17 cellular contexts compared by ENCODE assay signal in genomic region chr2:167753142-167753541, GRCh38.
DNase-seq lines count a peak whose midpoint lies in the region; ATAC-seq, FAIRE-seq and TF ChIP-seq lines count a peak whose summit lies in the region.
"Had no signal": no experiment of that assay in that cellular context is flagged by ENCODE, and none has a peak within 500 bp of the region (broad histone marks: within the 10 kb centered on the region; RNA-seq: fewer than 3 reads in every experiment).

No MANE protein-coding gene starts in this region.

- WGBS in H1 (ENCODE audit: extremely low coverage in 1 of 2, insufficient coverage in 1 of 2, insufficient read length in 1 of 2, insufficient replicate concordance in 2 of 2, low coverage in 1 of 2, low lambda C conversion rate in 2 of 2, missing lambda C conversion rate in 1 of 2), 2 experiments, result 95% methylated on average over 3 of the region's 3 CpGs; no CpG with 5 or more reads in 1 of the 2 experiments

- CTCF ChIA-PET in H1 (lab: Charles Lee; ENCODE audit: partially characterized antibody), result interaction anchor here (0.9 to 1.1 kb wide), 2 partner anchors 29 to 63 kb away, joined by 3 read pairs; no protein-coding TSS in a partner anchor

- no peaks in the 10 kb centered on the region for H3K9me3 Mint-ChIP-seq in progenitor cell of endocrine pancreas (ENCODE audit: low read depth)
- H3K9me3 Mint-ChIP-seq: CD4-positive, alpha-beta memory T cell had no signal

- no peak overlapping the region for H4K91ac ChIP-seq in H1 (replicated peaks; ENCODE audit: insufficient read length, low read length)

- no peaks in the 10 kb centered on the region for H3K36me3 Mint-ChIP-seq in progenitor cell of endocrine pancreas (ENCODE audit: insufficient read depth)
- H3K36me3 Mint-ChIP-seq: CD14-positive monocyte; CD4-positive, alpha-beta memory T cell had no signal

- H3K9me3 ChIP-seq in Loucy (ENCODE audit: insufficient read depth, low read depth, low read length) (no peaks in the 10 kb centered on the region), H1 (ENCODE audit: insufficient read depth in 2 of 2, low read depth in 1 of 2, low read length in 1 of 2) (no peaks in the 10 kb centered on the region), gastrocnemius medialis (no peaks in the 10 kb centered on the region)
- H3K9me3 ChIP-seq: BLaER1 had no signal

- no peak overlapping the region for H3K4me3 ChIP-seq in Loucy (ENCODE audit: low read length, poor library complexity, severe bottlenecking)
- no peak overlapping the region for H3K4me3 ChIP-seq in H1 (ENCODE audit: extremely low read depth in 1 of 4, insufficient read depth in 2 of 4, low read depth in 3 of 4, low read length in 4 of 4)
- H3K4me3 ChIP-seq in gastrocnemius medialis, result no peak overlapping the region
- H3K4me3 ChIP-seq: BLaER1 had no signal

- peak overlapping the region; percentile 32; the same call in 1 of the 2 replicates for H2BK12ac ChIP-seq in H1 (ENCODE audit: low read depth, low read length)

- H3K4me1 ChIP-seq in Loucy (ENCODE audit: insufficient read depth, low read length, poor library complexity, severe bottlenecking) (peaks cover 4% of the 10 kb centered on the region), H1 (replicated peaks in 1 of 4; ENCODE audit: control insufficient read depth in 3 of 4, insufficient read depth in 4 of 4, low read length in 3 of 4) (peaks cover 2 to 23% (median 17%) of the 10 kb centered on the region in 4 experiments; a peak in 6 of 7 replicates), gastrocnemius medialis (peaks cover 6 to 30% of the 10 kb centered on the region in 2 donors)
- H3K4me1 ChIP-seq: BLaER1 had no signal

- in situ Hi-C loops in gastrocnemius medialis (cut with MboI; ENCODE audit: low sequenced_read_pairs in 4 of 4), result no loop called here

- H3K27ac Mint-ChIP-seq in progenitor cell of endocrine pancreas, result no peak overlapping the region
- H3K27ac Mint-ChIP-seq: CD14-positive monocyte; CD4-positive, alpha-beta memory T cell; HFFc6 had no signal

- no peak overlapping the region for H3K4me3 Mint-ChIP-seq in progenitor cell of endocrine pancreas (ENCODE audit: low read depth)
- H3K4me3 Mint-ChIP-seq: CD14-positive monocyte; CD4-positive, alpha-beta memory T cell; HFFc6 had no signal

- no peak for TF ChIP-seq RAD21 in H1 (IDR thresholded peaks at IDR 0.05 in 1 of 2, conservative IDR thresholded peaks at IDR 0.05 in 1 of 2; ENCODE audit: low read depth in 2 of 2, low read length in 2 of 2)

- no peak overlapping the region for H4K5ac ChIP-seq in H1 (ENCODE audit: insufficient read length, low read depth, low read length)

- H3K4me2 ChIP-seq in Loucy (ENCODE audit: low read depth, low read length, poor library complexity, severe bottlenecking), result peak overlapping the region; percentile 26
- H3K4me2 ChIP-seq in H1 (ENCODE audit: insufficient read depth in 1 of 2, low read depth in 2 of 2, low read length in 2 of 2), result no peak overlapping the region
- H3K4me2 ChIP-seq: BLaER1 had no signal

- no peaks in the 10 kb centered on the region for H3K27me3 Mint-ChIP-seq in progenitor cell of endocrine pancreas

- no peaks in the 10 kb centered on the region; the same call in 1 of the 2 replicates for H3K79me1 ChIP-seq in H1 (ENCODE audit: low read depth, low read length)

- no peak overlapping the region for H3K9ac ChIP-seq in Loucy (ENCODE audit: low read depth, low read length, poor library complexity, severe bottlenecking)
- H3K9ac ChIP-seq in H1 (replicated peaks in 1 of 4; ENCODE audit: extremely low read depth in 1 of 4, low read depth in 3 of 4, low read length in 3 of 4), result no peak overlapping the region
- H3K9ac ChIP-seq: BLaER1 had no signal

- H3K9me2 ChIP-seq in Loucy (replicated peaks; ENCODE audit: low read depth, low read length), result no peaks in the 10 kb centered on the region

- FAIRE-seq in H1 (lab: Jason Lieb, UNC), result no peak

- H3K14ac ChIP-seq in H1 (ENCODE audit: insufficient read length), result no peak overlapping the region

- H3K27me3 ChIP-seq in Loucy (ENCODE audit: insufficient read depth, low read length, poor library complexity, severe bottlenecking) (no peaks in the 10 kb centered on the region), H1 (replicated peaks in 1 of 4; ENCODE audit: control insufficient read depth in 3 of 4, extremely low read depth in 1 of 4, insufficient read depth in 3 of 4, low read length in 3 of 4) (no peaks in the 10 kb centered on the region), gastrocnemius medialis (no peaks in the 10 kb centered on the region)
- H3K27me3 ChIP-seq: BLaER1 had no signal

- no peak overlapping the region for H3K4ac ChIP-seq in H1 (replicated peaks; ENCODE audit: insufficient read length, low read depth, low read length)

- H3K4me1 Mint-ChIP-seq in progenitor cell of endocrine pancreas (ENCODE audit: low read depth), result peaks cover 23% of the 10 kb centered on the region
- H3K4me1 Mint-ChIP-seq: CD14-positive monocyte; CD4-positive, alpha-beta memory T cell had no signal

- no peak overlapping the region for H3K23ac ChIP-seq in H1 (ENCODE audit: insufficient read length)

- no peak overlapping the region for H2BK120ac ChIP-seq in H1 (replicated peaks; ENCODE audit: low read depth, low read length)

- DNase-seq in H1 (ENCODE audit: low read depth in 1 of 2, low spot score in 2 of 2) (no peak), gastrocnemius medialis (peak; percentile 28 to 60), NAMALWA (ENCODE audit: low spot score) (no peak), kidney tubule cell (ENCODE audit: low spot score) (no peak), progenitor cell of endocrine pancreas (ENCODE audit: low spot score, unreplicated experiment) (no peak)
- DNase-seq: 8988T; CD4-positive, alpha-beta memory T cell; DMS153; DMS79; GDM1; HCEC 1CT; HFFc6 had no signal

- intact Hi-C loops in gastrocnemius medialis (cut with DNase I; ENCODE audit: low total_unique reads), result no loop called here

- H2BK5ac ChIP-seq in H1 (ENCODE audit: low read depth, low read length), result peak overlapping the region; percentile 8; the same call in 1 of the 2 replicates

- ATAC-seq in GM18907 (IDR thresholded peaks at IDR 0.05; ENCODE audit: unreplicated experiment) (peak; percentile 54), gastrocnemius medialis (no peak)

- no peaks in the 10 kb centered on the region for H3F3A ChIP-seq in Loucy (ENCODE audit: low read depth)

- TF ChIP-seq CTCF in Loucy (conservative IDR thresholded peaks at IDR 0.05; ENCODE audit: low read length), result no peak
- no peak for TF ChIP-seq CTCF in H1 (IDR thresholded peaks at IDR 0.05; ENCODE audit: control extremely low read depth in 1 of 3, insufficient read depth in 1 of 3, low read depth in 1 of 3, low read length in 3 of 3)
- no peak for TF ChIP-seq CTCF in gastrocnemius medialis (IDR thresholded peaks at IDR 0.05 in 4 of 5, conservative IDR thresholded peaks at IDR 0.05 in 1 of 5)
- TF ChIP-seq CTCF in progenitor cell of endocrine pancreas (IDR thresholded peaks at IDR 0.05; ENCODE audit: unreplicated experiment), result no peak

- H2BK20ac ChIP-seq in H1 (ENCODE audit: low read length), result no peak overlapping the region

- H3K36me3 ChIP-seq in Loucy (ENCODE audit: insufficient read depth, low read length) (no peaks in the 10 kb centered on the region), H1 (ENCODE audit: control insufficient read depth in 2 of 4, insufficient read depth in 4 of 4, low read length in 3 of 4) (no peaks in the 10 kb centered on the region), gastrocnemius medialis (no peaks in the 10 kb centered on the region)
- H3K36me3 ChIP-seq: BLaER1 had no signal

- H2AFZ ChIP-seq in Loucy (ENCODE audit: low read length) (no peak overlapping the region), H1 (ENCODE audit: low read length) (no peak overlapping the region)

- H4K20me1 ChIP-seq in Loucy (ENCODE audit: insufficient read depth, low read length, poor library complexity, severe bottlenecking) (no peaks in the 10 kb centered on the region), H1 (replicated peaks in 1 of 2; ENCODE audit: control insufficient read depth in 1 of 2, insufficient read depth in 2 of 2, low read length in 2 of 2) (no peaks in the 10 kb centered on the region)
- H4K20me1 ChIP-seq: BLaER1 had no signal

- H3K79me2 ChIP-seq in Loucy (ENCODE audit: insufficient read depth, low read length) (no peaks in the 10 kb centered on the region), H1 (ENCODE audit: control insufficient read depth in 1 of 2, insufficient read depth in 2 of 2, low read length in 2 of 2) (no peaks in the 10 kb centered on the region)

- H3K18ac ChIP-seq in H1 (ENCODE audit: extremely low read depth, low read length), result no peak overlapping the region

- no peak overlapping the region for H3K56ac ChIP-seq in H1 (replicated peaks; ENCODE audit: insufficient read length, low read depth, low read length)

- no peak overlapping the region; the same call in 1 of the 2 replicates for H2AK5ac ChIP-seq in H1 (ENCODE audit: low read depth, low read length)

- H3K27ac ChIP-seq in H1 (ENCODE audit: low read depth, low read length) (no peak overlapping the region), gastrocnemius medialis (peak overlapping the region; percentile 20 to 89 (median 88))
- H3K27ac ChIP-seq: BLaER1, HL-60 had no signal

- TF ChIP-seq EP300 in H1 (IDR thresholded peaks at IDR 0.05; ENCODE audit: borderline replicate concordance in 1 of 2, low read depth in 2 of 2, low read length in 2 of 2), result no peak

- H2BK15ac ChIP-seq in H1 (ENCODE audit: low read length), result no peak overlapping the region

- POLR2A ChIA-PET in H1 (lab: Charles Lee; ENCODE audit: partially characterized antibody), result interaction anchor here (0.7 kb wide), 1 partner anchor 71 kb away, joined by 3 read pairs; no protein-coding TSS in a partner anchor

- H4K8ac ChIP-seq in H1 (ENCODE audit: extremely low read depth, insufficient read depth, low read length), result no peak overlapping the region; the same call in 1 of the 2 replicates

- no peak for TF ChIP-seq POLR2A in H1 (IDR thresholded peaks at IDR 0.05; ENCODE audit: control extremely low read depth in 1 of 2, low read depth in 2 of 2, low read length in 2 of 2)
- TF ChIP-seq POLR2A in gastrocnemius medialis (IDR thresholded peaks at IDR 0.05), result no peak

- no peaks in the 10 kb centered on the region for H3K23me2 ChIP-seq in H1 (ENCODE audit: low read depth, low read length)

TF ChIP-seq in H1, 55 proteins besides CTCF, POLR2A, EP300 and RAD21:
- TF ChIP-seq SP1 (IDR thresholded peaks at IDR 0.05; ENCODE audit: low read depth, low read length) (no peak), TAF1 (IDR thresholded peaks at IDR 0.05; ENCODE audit: low read depth, low read length) (no peak), SIRT6 (IDR thresholded peaks at IDR 0.05; ENCODE audit: low read length) (no peak), KDM4A (IDR thresholded peaks at IDR 0.05; ENCODE audit: low read depth, low read length, severe bottlenecking) (no peak)
TF ChIP-seq in H1: peak in this region for 0.

Comparison
In these comparisons a context has a peak if more than half of its experiments do, and no peak if none do; other contexts are left out.
1. DNase-seq: peak in gastrocnemius medialis (2 of 2); none in H1 (0 of 2), NAMALWA (single experiment), kidney tubule cell (single experiment) and progenitor cell of endocrine pancreas (single experiment).